In genomic region chr20:10508060-10508459, GRCh38 we compare ENCODE assay signal across 12 cellular contexts.
DNase-seq lines count a peak whose midpoint lies in the region; ATAC-seq and TF ChIP-seq lines count a peak whose summit lies in the region.
"Had no signal": no experiment of that assay in that cellular context is flagged by ENCODE, and none has a peak within 500 bp of the region (broad histone marks: within the 10 kb centered on the region; RNA-seq: fewer than 3 reads in every experiment).

No MANE protein-coding gene starts in this region.

- no peaks in the 10 kb centered on the region for H3K36me3 ChIP-seq in stomach
- no peaks in the 10 kb centered on the region for H3K36me3 ChIP-seq in SJCRH30

- no peak for TF ChIP-seq POLR2A in stomach (IDR thresholded peaks at IDR 0.05)

- H3K4me3 ChIP-seq in right cardiac atrium (ENCODE audit: low read length): no peak overlapping the region
- no peak overlapping the region for H3K4me3 ChIP-seq in stomach
- no peak overlapping the region for H3K4me3 ChIP-seq in SJCRH30

- intact Hi-C loops in right cardiac atrium (cut with DNase I): no loop called here
- intact Hi-C loops in stomach (cut with DNase I; ENCODE audit: low total_unique reads): no loop called here

- H3K27me3 ChIP-seq in right cardiac atrium (ENCODE audit: control insufficient read depth, insufficient read depth) (no peaks in the 10 kb centered on the region), stomach (no peaks in the 10 kb centered on the region), SJCRH30 (no peaks in the 10 kb centered on the region)

- peaks cover 13% of the 10 kb centered on the region for H3K4me1 ChIP-seq in right cardiac atrium (ENCODE audit: control insufficient read depth, insufficient read depth, low read length)
- H3K4me1 ChIP-seq in stomach: peaks cover 28 to 76% (median 59%) of the 10 kb centered on the region in 4 donors
- H3K4me1 ChIP-seq in SJCRH30: peaks cover 45% of the 10 kb centered on the region

- no peak for TF ChIP-seq CTCF in stomach (IDR thresholded peaks at IDR 0.05)

- ATAC-seq in right cardiac atrium (peak in 1 of 2 donors; percentile 10), HG03442 (IDR thresholded peaks at IDR 0.05; ENCODE audit: unreplicated experiment) (no peak)
- ATAC-seq: activated CD4-positive, CD25-positive, alpha-beta regulatory T cell treated with anti-CD3 and anti-CD28 coated beads, Interleukin-2, amount 50 U/mL, for 24 hours; CD8-positive, alpha-beta T cell had no signal

- H3K27ac ChIP-seq in right cardiac atrium (ENCODE audit: low read length) (peak overlapping the region; percentile 73), stomach (peak overlapping the region in 4 of 5 donors; percentile 62 to 82 (median 78)), SJCRH30 (no peak overlapping the region)

- DNase-seq in GM04503 (ENCODE audit: low read depth) (peak; percentile 7), amniotic epithelial cell (ENCODE audit: low read depth) (peak; percentile 66), right cardiac atrium (peak; percentile 20 to 66 (median 50)), stomach (no peak), SJCRH30 (no peak), kidney glomerular epithelial cell (lab: John Stamatoyannopoulos, UW) (no peak), NCI-H526 treated with DMSO at 0.1 percent for 48 hours (lab: John Stamatoyannopoulos, UW) (no peak)
- DNase-seq: CD8-positive, alpha-beta T cell; H7; NCI-H510A had no signal

- TF ChIP-seq EP300 in stomach (IDR thresholded peaks at IDR 0.05): no peak

- H3K9me3 ChIP-seq in right cardiac atrium (ENCODE audit: control insufficient read depth, low read length) (no peaks in the 10 kb centered on the region), stomach (no peaks in the 10 kb centered on the region), SJCRH30 (replicated peaks) (no peaks in the 10 kb centered on the region)

- WGBS in right cardiac atrium: 79% methylated on average over 4 of the region's 4 CpGs
- 60 to 67% (median 66%) methylated on average over 3 to 4 of the region's 4 CpGs for WGBS in stomach, 5 donors

Comparison
In these comparisons a context has a peak if more than half of its experiments do, and no peak if none do; other contexts are left out.
1. DNase-seq: peak in GM04503 (single experiment), amniotic epithelial cell (single experiment) and right cardiac atrium (3 of 3); none in stomach (single experiment), SJCRH30 (0 of 2), kidney glomerular epithelial cell (single experiment) and NCI-H526 treated with DMSO at 0.1 percent for 48 hours (single experiment).